ENCODE assay signal across 8 cellular contexts in the genomic region with DNA sequence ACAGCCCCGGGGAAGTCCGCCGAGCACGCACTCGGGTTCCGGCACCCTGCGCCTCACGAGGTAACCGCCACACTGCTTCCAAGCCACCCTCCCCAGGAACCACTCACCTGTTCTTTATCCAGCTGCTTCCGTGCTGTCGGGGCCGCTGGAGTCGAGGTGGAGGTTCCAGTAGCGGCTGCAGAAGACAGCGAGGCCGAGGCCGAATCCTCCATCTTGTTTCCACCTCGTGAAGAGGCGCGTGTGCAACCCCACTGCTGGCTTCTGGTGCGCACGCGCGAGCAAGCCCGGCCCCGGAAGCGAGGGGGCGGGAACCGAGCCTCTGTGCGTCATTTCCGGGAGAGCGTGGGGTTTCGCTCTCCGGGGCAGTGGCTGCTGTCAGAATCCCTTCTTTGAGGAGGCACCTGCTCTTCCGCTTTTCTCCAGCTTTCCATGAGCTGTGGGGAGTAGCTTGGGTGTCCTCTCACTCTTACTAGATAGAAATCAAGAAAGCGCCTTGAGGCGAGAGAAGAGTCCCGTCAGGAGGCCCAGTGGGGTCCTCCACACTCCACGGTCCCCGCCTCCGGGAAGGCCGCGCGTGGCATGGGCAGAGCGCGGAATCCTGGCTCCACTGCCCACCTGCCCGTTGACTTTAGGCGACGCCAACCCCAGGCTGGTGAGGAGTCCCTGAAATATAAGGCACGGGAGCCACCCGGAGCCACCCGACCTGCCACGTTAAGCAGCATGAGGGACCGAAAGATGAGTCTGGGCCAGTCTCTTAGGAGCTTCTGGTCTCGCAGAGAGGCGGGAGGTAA. TPM values are rescaled to one million over a fixed set of nuclear protein-coding genes. Genes with fewer than 3 reads are reported as not detected.
A peak's percentile ranks its signal among the peaks of the same experiment; 100 is the strongest.
DNase-seq lines count a peak whose midpoint lies in the region; ATAC-seq and TF ChIP-seq lines count a peak whose summit lies in the region.

A gene (minus strand): TSS at position 242 of the 791 bp plus-strand sequence. CDS start 30 bp downstream, at position 212.

- intact Hi-C loops in uterus (cut with DNase I; ENCODE audit: low total_unique reads), result no loop called here

- peak; percentile 29 for DNase-seq in NCI-H187 treated with DMSO at 0.1 percent for 48 hours (lab: John Stamatoyannopoulos, UW)
- DNase-seq in T-helper 2 cell, result peak; percentile 82 to 95 (median 89)
- peak; percentile 91 for DNase-seq in right atrium auricular region (ENCODE audit: low spot score)
- peak; percentile 93 for DNase-seq in putamen (ENCODE audit: low spot score)
- DNase-seq in uterus, result peak; percentile 87 to 95

- H3K36me3 ChIP-seq in right atrium auricular region (peaks cover 27% of the 10 kb centered on the region), uterus (peaks cover 0 to 4% of the 10 kb centered on the region in 2 donors)

- H3K4me1 ChIP-seq in right atrium auricular region, result peaks cover 0 to 43% of the 10 kb centered on the region in 2 donors
- H3K4me1 ChIP-seq in uterus, result peaks cover 8 to 18% of the 10 kb centered on the region in 2 donors

- H3K4me3 ChIP-seq in right atrium auricular region (peak within 1 kb of the TSS; percentile 80 to 93), uterus (peak within 1 kb of the TSS; percentile 95 to 99)

- ATAC-seq in GM18505 (IDR thresholded peaks at IDR 0.05; ENCODE audit: unreplicated experiment) (peak; percentile 80), HG02970 (IDR thresholded peaks at IDR 0.05; ENCODE audit: low FRiP score, unreplicated experiment) (peak; percentile 91)

- no peak for TF ChIP-seq CTCF in right atrium auricular region (IDR thresholded peaks at IDR 0.05)
- TF ChIP-seq CTCF in uterus (IDR thresholded peaks at IDR 0.05), result peak in 2 of 4 experiments; percentile 3 to 36

- peak within 1 kb of the TSS; percentile 38 for H3K27ac ChIP-seq in angular gyrus (ENCODE audit: low read depth, low read length)
- peak within 1 kb of the TSS; percentile 83 to 92 for H3K27ac ChIP-seq in right atrium auricular region
- peak within 1 kb of the TSS; percentile 85 to 89 for H3K27ac ChIP-seq in uterus

- H3K9me3 ChIP-seq in right atrium auricular region (no peaks in the 10 kb centered on the region), uterus (no peaks in the 10 kb centered on the region)

- peak; percentile 97 for TF ChIP-seq POLR2A in GM18505 (IDR thresholded peaks at IDR 0.05; ENCODE audit: borderline replicate concordance, extremely low read depth, insufficient read depth, insufficient read length)
- TF ChIP-seq POLR2A in uterus (IDR thresholded peaks at IDR 0.05), result peak; percentile 68 to 78

- H3K27me3 ChIP-seq in right atrium auricular region (no peaks in the 10 kb centered on the region), uterus (no peaks in the 10 kb centered on the region)

RNA-seq across cellular contexts. Expression of the gene that starts here (rescaled TPM):
- total RNA-seq in right atrium auricular region (100 to 1,000 TPM in 1 of 2 donors, 10 to 100 TPM in 1; 75.3 to 123 TPM), uterus (100 to 1,000 TPM in 3 of 4 donors, 10 to 100 TPM in 1; 97.9 to 484 (median 164) TPM)

Comparison
In these comparisons a context has a peak if more than half of its experiments do, and no peak if none do; other contexts are left out.
1. Peak in every context shown above with its lines: DNase-seq, ATAC-seq, H3K4me3 ChIP-seq and H3K27ac ChIP-seq.
2. DNase-seq: peak in every context shown above with its lines; median percentile 93 in putamen; 91 in right atrium auricular region; 91 in uterus; 89 in T-helper 2 cell; 29 in NCI-H187 treated with DMSO at 0.1 percent for 48 hours.